Comparison of ENCODE assay signal across 11 cellular contexts in genomic region chr16:5505093-5505887, GRCh38.
DNase-seq lines count a peak whose midpoint lies in the region; ATAC-seq and TF ChIP-seq lines count a peak whose summit lies in the region.
"Had no signal": no experiment of that assay in that cellular context is flagged by ENCODE, and none has a peak within 500 bp of the region (broad histone marks: within the 10 kb centered on the region; RNA-seq: fewer than 3 reads in every experiment).

No MANE protein-coding gene starts in this region.

- H3K36me3 ChIP-seq in BE2C (no peaks in the 10 kb centered on the region), H7 (replicated peaks; ENCODE audit: control insufficient read depth, insufficient read depth, low read length) (no peaks in the 10 kb centered on the region), neural progenitor cell (no peaks in the 10 kb centered on the region)
- H3K36me3 ChIP-seq: BLaER1 treated with 17β-estradiol and CSF1 and Interleukin-3, amounts not matched to agents 10 nM and 100 nM had no signal

- TF ChIP-seq CTCF in BE2C (IDR thresholded peaks at IDR 0.05; ENCODE audit: low read depth, low read length) (0 out of 2 replicates have a peak, but pooled peaks have one; percentile 5), brain (conservative IDR thresholded peaks at IDR 0.05) (no peak), neural progenitor cell (IDR thresholded peaks at IDR 0.05) (peak; percentile 16)

- no peak overlapping the region for H2AFZ ChIP-seq in neural progenitor cell (replicated peaks)

- H3K9me3 Mint-ChIP-seq in brain (no peaks in the 10 kb centered on the region), neural progenitor cell (no peaks in the 10 kb centered on the region)

- no peak overlapping the region for H3K27ac ChIP-seq in neural progenitor cell
- H3K27ac ChIP-seq: BLaER1 treated with 17β-estradiol and CSF1 and Interleukin-3, amounts not matched to agents 10 nM and 100 nM; KMS-11 had no signal

- H3K4me3 ChIP-seq in BE2C (ENCODE audit: low read depth, low read length) (peak overlapping the region; percentile 33), H7 (ENCODE audit: insufficient read depth, low read depth, low read length) (no peak overlapping the region), neural progenitor cell (no peak overlapping the region)
- H3K4me3 ChIP-seq: BLaER1 treated with 17β-estradiol and CSF1 and Interleukin-3, amounts not matched to agents 10 nM and 100 nM; GM12878 had no signal

- H3K27me3 Mint-ChIP-seq in brain (peaks cover 8% of the 10 kb centered on the region), neural progenitor cell (ENCODE audit: insufficient read depth, low read depth) (peaks cover 13% of the 10 kb centered on the region)

- DNase-seq in BE2C = peak; percentile 54
- peak; percentile 37 for DNase-seq in H7
- DNase-seq in neural progenitor cell (ENCODE audit: low spot score) = no peak
- DNase-seq: AML-193; CD4-positive, alpha-beta memory T cell had no signal

- H3K9ac ChIP-seq in neural progenitor cell = no peak overlapping the region
- H3K9ac ChIP-seq: BLaER1 treated with 17β-estradiol and CSF1 and Interleukin-3, amounts not matched to agents 10 nM and 100 nM; KMS-11 had no signal

- H3K27me3 ChIP-seq in BE2C = no peaks in the 10 kb centered on the region
- no peaks in the 10 kb centered on the region for H3K27me3 ChIP-seq in H7 (ENCODE audit: control insufficient read depth, insufficient read depth, low read length)
- no peaks in the 10 kb centered on the region for H3K27me3 ChIP-seq in neural progenitor cell
- H3K27me3 ChIP-seq: BLaER1 treated with 17β-estradiol and CSF1 and Interleukin-3, amounts not matched to agents 10 nM and 100 nM had no signal

- ATAC-seq in HG03378 (IDR thresholded peaks at IDR 0.05; ENCODE audit: unreplicated experiment) (no peak), HG02571 (IDR thresholded peaks at IDR 0.05; ENCODE audit: unreplicated experiment) (no peak)
- ATAC-seq: GM12878 had no signal

- H3K79me2 ChIP-seq in neural progenitor cell (ENCODE audit: low read depth) = no peaks in the 10 kb centered on the region

- H3K9me3 ChIP-seq in BE2C (no peaks in the 10 kb centered on the region), neural progenitor cell (ENCODE audit: low read depth) (no peaks in the 10 kb centered on the region)
- H3K9me3 ChIP-seq: BLaER1 treated with 17β-estradiol and CSF1 and Interleukin-3, amounts not matched to agents 10 nM and 100 nM had no signal

- H3K4me3 Mint-ChIP-seq in brain (no peak overlapping the region), neural progenitor cell (no peak overlapping the region)

- H3K4me1 Mint-ChIP-seq in brain = peaks cover 48% of the 10 kb centered on the region
- peaks cover 29% of the 10 kb centered on the region for H3K4me1 Mint-ChIP-seq in neural progenitor cell
- H3K4me1 Mint-ChIP-seq: CD4-positive, alpha-beta memory T cell had no signal

- no peak overlapping the region for H3K4me2 ChIP-seq in neural progenitor cell
- H3K4me2 ChIP-seq: BLaER1 treated with 17β-estradiol and CSF1 and Interleukin-3, amounts not matched to agents 10 nM and 100 nM; KMS-11 had no signal

- peaks cover 3% of the 10 kb centered on the region for H3F3A ChIP-seq in neural progenitor cell (ENCODE audit: low read depth)

- no peaks in the 10 kb centered on the region for H4K20me1 ChIP-seq in neural progenitor cell (ENCODE audit: low read depth)

- H3K4me1 ChIP-seq in BE2C (peaks cover 52% of the 10 kb centered on the region), neural progenitor cell (peaks cover 22% of the 10 kb centered on the region)
- H3K4me1 ChIP-seq: BLaER1 treated with 17β-estradiol and CSF1 and Interleukin-3, amounts not matched to agents 10 nM and 100 nM had no signal

- H3K36me3 Mint-ChIP-seq in brain = no peaks in the 10 kb centered on the region
- H3K36me3 Mint-ChIP-seq in neural progenitor cell = no peaks in the 10 kb centered on the region
- H3K36me3 Mint-ChIP-seq: CD4-positive, alpha-beta memory T cell had no signal

- H3K27ac Mint-ChIP-seq in brain (peak overlapping the region in 3 of 5 experiments; percentile 75 to 88 (median 75)), neural progenitor cell (no peak overlapping the region)
- H3K27ac Mint-ChIP-seq: CD4-positive, alpha-beta memory T cell had no signal

Comparison
In these comparisons a context has a peak if more than half of its experiments do, and no peak if none do; other contexts are left out.
1. CTCF ChIP-seq: peak in BE2C (single experiment) and neural progenitor cell (single experiment); none in brain (0 of 2).